ENCODE assay signal across 21 cellular contexts in the genomic region with DNA sequence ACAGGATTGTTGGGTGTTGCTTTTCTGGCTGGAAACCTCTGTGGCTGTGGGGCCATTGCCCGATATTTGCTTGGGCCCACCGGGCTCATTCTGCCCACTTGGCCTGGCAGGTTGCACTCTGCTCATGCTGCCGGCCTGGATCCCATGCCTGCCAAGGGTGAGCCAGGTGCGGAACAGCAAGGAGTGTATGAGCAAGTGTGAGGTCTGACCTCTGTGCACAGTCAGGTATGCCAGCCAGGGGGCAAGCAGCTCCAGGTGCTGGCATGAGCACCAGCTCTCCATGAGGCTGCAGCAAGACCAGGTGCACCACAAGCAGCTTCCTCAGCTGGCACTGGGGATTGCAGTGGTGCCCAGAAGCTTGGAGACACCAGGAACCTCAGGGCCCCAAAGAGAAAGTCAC.
"Had no signal": no experiment of that assay in that cellular context is flagged by ENCODE, and none has a peak within 500 bp of the region (broad histone marks: within the 10 kb centered on the region; RNA-seq: fewer than 3 reads in every experiment).

No MANE protein-coding gene starts in this region.

- FAIRE-seq: HTR-8/SVneo had no signal

- H3K36me3 ChIP-seq: SJCRH30 had no signal

- H3K27ac ChIP-seq: RWPE1, SJCRH30 had no signal

- H3K4me3 ChIP-seq: SJCRH30 had no signal

- H3K4me1 ChIP-seq: SJCRH30 had no signal

- H3K9me3 ChIP-seq: SJCRH30 had no signal

- H3K27me3 ChIP-seq: SJCRH30 had no signal

- ATAC-seq: Panc1, PC-3, Right ventricle myocardium inferior had no signal

- DNase-seq: KBM-7; MV-4-11; NCI-H1048; NCI-H1105; NCI-H1417; NCI-H1436 treated with DMSO at 0.1 percent for 48 hours; NCI-H1694; NCI-H187 treated with DMSO at 0.1 percent for 48 hours; NCI-H2029 treated with DMSO at 0.1 percent for 48 hours; NCI-H2227 treated with DMSO at 0.1 percent for 48 hours; NCI-H524; NCI-H526 treated with DMSO at 0.1 percent for 48 hours; NCI-H748 treated with DMSO at 0.1 percent for 48 hours; NK-92 treated with Interleukin-12 subunit alpha and Interleukin-12 subunit beta, amount 100 ng/mL, for 24 hours; PC-3; SHP77 treated with DMSO at 0.1 percent for 48 hours; SJCRH30 had no signal
